Comparison of ENCODE assay signal across 1 cellular context in the genomic region with DNA sequence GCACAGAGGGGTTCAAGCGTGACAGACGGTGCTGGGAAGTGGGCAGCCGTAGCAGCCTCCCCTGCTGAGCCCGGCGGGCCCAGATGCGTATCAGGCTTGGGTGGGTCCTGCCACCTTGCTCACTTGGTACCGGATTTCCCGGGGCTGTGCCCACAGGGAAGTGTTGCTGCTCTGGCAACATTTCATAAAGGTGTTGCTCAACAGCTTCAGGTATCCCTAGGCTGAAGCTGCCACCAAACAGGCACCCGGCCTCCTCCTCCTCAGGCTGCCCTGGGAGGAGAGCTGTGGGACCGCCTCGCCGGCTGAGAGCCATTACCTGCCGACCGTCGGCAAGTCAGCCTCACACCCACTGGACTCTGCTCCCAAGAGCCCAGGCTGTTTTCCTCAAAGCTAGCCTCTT.
TF ChIP-seq lines count a peak whose summit lies in the region.

No MANE protein-coding gene starts in this region.

TF ChIP-seq in HepG2, 621 proteins besides CTCF, POLR2A, EP300 and RAD21:
- TF ChIP-seq ZNF670 (CRISPR knock-in tag; IDR thresholded peaks at IDR 0.05; ENCODE audit: borderline replicate concordance): no peak
- TF ChIP-seq ZNF878 (CRISPR knock-in tag; IDR thresholded peaks at IDR 0.05): 0 out of 2 replicates have a peak, but pooled peaks have one; percentile 29
- TF ChIP-seq POLR2G (IDR thresholded peaks at IDR 0.05; ENCODE audit: low read depth, low read length): peak; percentile 11; the same call in 1 of the 2 replicates
- peak; percentile 33 for TF ChIP-seq RBM22 (optimal IDR thresholded peaks at IDR 0.05; ENCODE audit: low read length)
- TF ChIP-seq ZBTB38 (CRISPR knock-in tag; IDR thresholded peaks at IDR 0.05): 0 out of 2 replicates have a peak, but pooled peaks have one; percentile 28
- TF ChIP-seq, protein P1, sequence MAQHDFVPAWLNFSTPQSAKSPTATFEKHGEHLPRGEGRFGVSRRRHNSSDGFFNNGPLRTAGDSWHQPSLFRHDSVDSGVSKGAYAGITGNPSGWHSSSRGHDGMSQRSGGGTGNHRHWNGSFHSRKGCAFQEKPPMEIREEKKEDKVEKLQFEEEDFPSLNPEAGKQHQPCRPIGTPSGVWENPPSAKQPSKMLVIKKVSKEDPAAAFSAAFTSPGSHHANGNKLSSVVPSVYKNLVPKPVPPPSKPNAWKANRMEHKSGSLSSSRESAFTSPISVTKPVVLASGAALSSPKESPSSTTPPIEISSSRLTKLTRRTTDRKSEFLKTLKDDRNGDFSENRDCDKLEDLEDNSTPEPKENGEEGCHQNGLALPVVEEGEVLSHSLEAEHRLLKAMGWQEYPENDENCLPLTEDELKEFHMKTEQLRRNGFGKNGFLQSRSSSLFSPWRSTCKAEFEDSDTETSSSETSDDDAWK (CRISPR knock-in tag; IDR thresholded peaks at IDR 0.05): no peak
- TF ChIP-seq ZNF12 (CRISPR knock-in tag; IDR thresholded peaks at IDR 0.05): no peak
- no peak for TF ChIP-seq MEF2D (CRISPR knock-in tag; IDR thresholded peaks at IDR 0.05)
- no peak for TF ChIP-seq MAZ (IDR thresholded peaks at IDR 0.05; ENCODE audit: borderline replicate concordance, low read depth, low read length)
- TF ChIP-seq MAZ (CRISPR knock-in tag; IDR thresholded peaks at IDR 0.05; ENCODE audit: low read depth): no peak
- TF ChIP-seq FIP1L1 (IDR thresholded peaks at IDR 0.05; ENCODE audit: borderline replicate concordance, insufficient read depth, low read depth, low read length): 0 out of 2 replicates have a peak, but pooled peaks have one; percentile 21
- TF ChIP-seq KLF15 (CRISPR knock-in tag; IDR thresholded peaks at IDR 0.05; ENCODE audit: borderline replicate concordance): no peak
- TF ChIP-seq ZNF10 (CRISPR knock-in tag; IDR thresholded peaks at IDR 0.05; ENCODE audit: borderline replicate concordance, low read depth): no peak
- no peak for TF ChIP-seq RFX5 (IDR thresholded peaks at IDR 0.05; ENCODE audit: low read depth, low read length)
- TF ChIP-seq, protein P2, sequence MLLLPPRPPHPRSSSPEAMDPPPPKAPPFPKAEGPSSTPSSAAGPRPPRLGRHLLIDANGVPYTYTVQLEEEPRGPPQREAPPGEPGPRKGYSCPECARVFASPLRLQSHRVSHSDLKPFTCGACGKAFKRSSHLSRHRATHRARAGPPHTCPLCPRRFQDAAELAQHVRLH (CRISPR knock-in tag; IDR thresholded peaks at IDR 0.05; ENCODE audit: borderline replicate concordance, low read depth): no peak
- TF ChIP-seq AGO2 (optimal IDR thresholded peaks at IDR 0.05; ENCODE audit: low read depth, low read length): peak; percentile 92
- TF ChIP-seq CEBPB (IDR thresholded peaks at IDR 0.05; ENCODE audit: borderline replicate concordance, low read depth, low read length): peak; percentile 57; the same call in 1 of the 2 replicates
- no peak for TF ChIP-seq ZBTB33 (CRISPR knock-in tag; IDR thresholded peaks at IDR 0.05)
- no peak for TF ChIP-seq GABPA (IDR thresholded peaks at IDR 0.05; ENCODE audit: low read depth, low read length)
- TF ChIP-seq GABPA (CRISPR knock-in tag; IDR thresholded peaks at IDR 0.05; ENCODE audit: low read depth): no peak
- TF ChIP-seq HNF1B (CRISPR knock-in tag; IDR thresholded peaks at IDR 0.05): no peak
- TF ChIP-seq GLMP (CRISPR knock-in tag; IDR thresholded peaks at IDR 0.05; ENCODE audit: borderline replicate concordance): no peak
- TF ChIP-seq, protein P3, sequence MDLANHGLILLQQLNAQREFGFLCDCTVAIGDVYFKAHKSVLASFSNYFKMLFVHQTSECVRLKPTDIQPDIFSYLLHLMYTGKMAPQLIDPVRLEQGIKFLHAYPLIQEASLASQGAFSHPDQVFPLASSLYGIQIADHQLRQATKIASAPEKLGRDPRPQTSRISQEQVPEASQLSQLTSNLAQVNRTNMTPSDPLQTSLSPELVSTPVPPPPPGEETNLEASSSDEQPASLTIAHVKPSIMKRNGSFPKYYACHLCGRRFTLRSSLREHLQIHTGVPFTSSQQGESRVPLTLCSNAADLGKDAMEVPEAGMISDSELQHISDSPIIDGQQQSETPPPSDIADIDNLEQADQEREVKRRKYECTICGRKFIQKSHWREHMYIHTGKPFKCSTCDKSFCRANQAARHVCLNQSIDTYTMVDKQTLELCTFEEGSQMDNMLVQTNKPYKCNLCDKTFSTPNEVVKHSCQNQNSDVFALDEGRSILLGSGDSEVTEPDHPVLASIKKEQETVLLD (CRISPR knock-in tag; IDR thresholded peaks at IDR 0.05; ENCODE audit: low read depth): no peak
- 0 out of 2 replicates have a peak, but pooled peaks have one; percentile 52 for TF ChIP-seq ZNF572 (CRISPR knock-in tag; IDR thresholded peaks at IDR 0.05)
- TF ChIP-seq KDM2A (CRISPR knock-in tag; IDR thresholded peaks at IDR 0.05; ENCODE audit: borderline replicate concordance, low read depth): 0 out of 2 replicates have a peak, but pooled peaks have one; percentile 17
- TF ChIP-seq RARG (CRISPR knock-in tag; IDR thresholded peaks at IDR 0.05; ENCODE audit: low read depth): no peak
- no peak for TF ChIP-seq ZBTB7A (CRISPR knock-in tag; IDR thresholded peaks at IDR 0.05)
TF ChIP-seq in HepG2: peak in this region for 9.
